Comparison of ENCODE assay signal across 8 cellular contexts in the genomic region with DNA sequence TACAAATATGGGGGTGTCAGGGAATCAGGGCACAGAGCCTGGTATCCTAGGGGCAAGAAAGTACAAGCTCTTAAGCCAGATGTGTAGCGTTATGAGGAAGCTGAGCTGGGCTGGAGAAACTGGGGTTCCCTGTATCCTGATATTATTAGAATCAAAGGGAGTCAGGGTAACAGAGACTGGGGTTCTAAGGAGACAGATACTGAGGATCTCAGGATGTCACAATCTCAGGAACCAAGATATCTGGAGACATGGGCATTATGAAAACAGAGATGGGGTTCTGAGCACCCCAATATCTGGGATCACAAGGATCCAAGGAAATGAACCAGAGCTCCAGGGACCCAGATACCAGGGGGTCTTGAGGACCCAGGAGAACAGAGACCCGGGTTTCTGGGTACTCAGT. TPM values are rescaled to one million over a fixed set of nuclear protein-coding genes. Genes with fewer than 3 reads are reported as not detected.
DNase-seq lines count a peak whose midpoint lies in the region; ATAC-seq and TF ChIP-seq lines count a peak whose summit lies in the region.

No MANE protein-coding gene starts in this region.

- peaks cover 65% of the 10 kb centered on the region for H3K4me1 Mint-ChIP-seq in CD8-positive, alpha-beta T cell (ENCODE audit: low read depth)

- intact Hi-C loops in CD8-positive, alpha-beta T cell (cut with DNase I, micrococcal nuclease) = loop anchor here in 1 of 2 experiments (5.0 kb wide), 1 partner anchor 833 kb away; a partner anchor contains a TSS

- H4K20me1 ChIP-seq in osteoblast (ENCODE audit: insufficient read depth, low read length) = peaks cover 28% of the 10 kb centered on the region

- CTCF ChIA-PET in CD8-positive, alpha-beta T cell (lab: Charles Lee) = interaction anchor here (0.6 to 3.2 kb wide), 4 partner anchors 19 to 33 kb away, joined by 3 to 29 read pairs (median 4); no protein-coding TSS in a partner anchor

- no peaks in the 10 kb centered on the region for H3K9me3 Mint-ChIP-seq in CD8-positive, alpha-beta T cell

- peak overlapping the region; percentile 63 for H3K4me3 ChIP-seq in CD8-positive, alpha-beta T cell (ENCODE audit: low read depth, low read length)
- H3K4me3 ChIP-seq in Peyer's patch (peak overlapping the region; percentile 66 to 82 (median 75)), epithelial cell of esophagus (ENCODE audit: low read length) (peak overlapping the region; percentile 69), osteoblast (ENCODE audit: insufficient read depth, low read length) (peak overlapping the region; percentile 86)

- no peak overlapping the region for H2AFZ ChIP-seq in osteoblast (ENCODE audit: low read length)

- H3K4me2 ChIP-seq in osteoblast (ENCODE audit: insufficient read depth, low read length) = peak overlapping the region; percentile 76

- POLR2A ChIA-PET in CD8-positive, alpha-beta T cell (lab: Charles Lee) = no interaction called here

- TF ChIP-seq CTCF in CD8-positive, alpha-beta T cell (IDR thresholded peaks at IDR 0.05) = no peak
- no peak for TF ChIP-seq CTCF in Peyer's patch (IDR thresholded peaks at IDR 0.05)
- no peak for TF ChIP-seq CTCF in epithelial cell of esophagus (IDR thresholded peaks at IDR 0.05; ENCODE audit: insufficient read depth, low read depth, low read length, missing control alignments)
- TF ChIP-seq CTCF in osteoblast (IDR thresholded peaks at IDR 0.05; ENCODE audit: extremely low read depth, low read depth, low read length) = no peak

- ATAC-seq in CD8-positive, alpha-beta T cell = no peak
- no peak for ATAC-seq in GM21576 (IDR thresholded peaks at IDR 0.05; ENCODE audit: unreplicated experiment)

- no peaks in the 10 kb centered on the region for H3K9me3 ChIP-seq in CD8-positive, alpha-beta T cell (ENCODE audit: low read length)
- H3K9me3 ChIP-seq in Peyer's patch (no peaks in the 10 kb centered on the region), osteoblast (ENCODE audit: low read depth, low read length) (no peaks in the 10 kb centered on the region)

- H3K79me2 ChIP-seq in osteoblast (ENCODE audit: insufficient read depth, low read length) = peaks cover 36% of the 10 kb centered on the region

- peaks cover 23% of the 10 kb centered on the region for H3K36me3 Mint-ChIP-seq in CD8-positive, alpha-beta T cell

- no peaks in the 10 kb centered on the region for H3K27me3 Mint-ChIP-seq in CD8-positive, alpha-beta T cell (ENCODE audit: low read depth)

- no peak for DNase-seq in CD8-positive, alpha-beta T cell
- peak in 1 of 3 donors; percentile 45 for DNase-seq in Peyer's patch
- DNase-seq in epithelial cell of esophagus (ENCODE audit: low read depth) = no peak
- no peak for DNase-seq in osteoblast (ENCODE audit: insufficient read length, low spot score, missing footprints)
- DNase-seq in stimulated activated CD4-positive, alpha-beta T cell treated with anti-CD3 and anti-CD28 coated beads, Interleukin-2, amount 100 ng/mL, for 24 hours = no peak
- no peak for DNase-seq in NCI-H526 (lab: John Stamatoyannopoulos, UW)
- no peak for DNase-seq in NCI-H1092 treated with DMSO at 0.1 percent for 48 hours (lab: John Stamatoyannopoulos, UW)

- H3K36me3 ChIP-seq in CD8-positive, alpha-beta T cell (ENCODE audit: insufficient read depth, low read length) = no peaks in the 10 kb centered on the region
- H3K36me3 ChIP-seq in Peyer's patch = peaks cover 0 to 14% (median 0%) of the 10 kb centered on the region in 3 donors
- H3K36me3 ChIP-seq in osteoblast (ENCODE audit: insufficient read depth, low read length) = peaks cover 28% of the 10 kb centered on the region

- peak overlapping the region; percentile 86 for H3K27ac Mint-ChIP-seq in CD8-positive, alpha-beta T cell

- no peak for TF ChIP-seq POLR2A in Peyer's patch (IDR thresholded peaks at IDR 0.05)

- H3K27ac ChIP-seq in CD8-positive, alpha-beta T cell (ENCODE audit: low read depth, low read length) = peak overlapping the region; percentile 27
- H3K27ac ChIP-seq in Peyer's patch = peak overlapping the region; percentile 80 to 99 (median 94)
- peak overlapping the region; percentile 45 for H3K27ac ChIP-seq in osteoblast (ENCODE audit: low read depth, low read length)

- no peaks in the 10 kb centered on the region for H3K27me3 ChIP-seq in CD8-positive, alpha-beta T cell (ENCODE audit: insufficient read depth, low read length)
- H3K27me3 ChIP-seq in Peyer's patch (no peaks in the 10 kb centered on the region), osteoblast (ENCODE audit: insufficient read depth, low read length) (no peaks in the 10 kb centered on the region)

- H3K4me1 ChIP-seq in CD8-positive, alpha-beta T cell (ENCODE audit: insufficient read depth, low read length) = peaks cover 57% of the 10 kb centered on the region
- H3K4me1 ChIP-seq in Peyer's patch = peaks cover 6 to 61% (median 28%) of the 10 kb centered on the region in 4 donors
- peaks cover 68% of the 10 kb centered on the region for H3K4me1 ChIP-seq in osteoblast (ENCODE audit: insufficient read depth, low read length)

- H3K4me3 Mint-ChIP-seq in CD8-positive, alpha-beta T cell = peak overlapping the region; percentile 82

RNA-seq across cellular contexts. Expression of a gene that starts 0.8 kb away (rescaled TPM):
- 100 to 1,000 TPM; 107 to 116 TPM for total RNA-seq in CD8-positive, alpha-beta T cell
- total RNA-seq in Peyer's patch = 100 to 1,000 TPM in 3 of 4 donors, 10 to 100 TPM in 1; 45.4 to 136 (median 119) TPM
- 6.5 and 7.2 TPM in 2 replicates for total RNA-seq in osteoblast

RNA-seq across cellular contexts. Expression of a gene that starts 28.4 kb away (rescaled TPM):
- total RNA-seq in CD8-positive, alpha-beta T cell = not detected
- 100 to 1,000 TPM in 3 of 4 donors, 10 to 100 TPM in 1; 84.2 to 197 (median 132) TPM for total RNA-seq in Peyer's patch
- total RNA-seq in osteoblast = not detected in 2 replicates

RNA-seq across cellular contexts. Expression of a gene that starts 50.4 kb away (rescaled TPM):
- total RNA-seq in CD8-positive, alpha-beta T cell = not detected
- not detected for total RNA-seq in Peyer's patch
- under 0.01 TPM in 1 of 2 replicates, not detected in the other for total RNA-seq in osteoblast

RNA-seq across cellular contexts. Expression of a gene that starts 59.6 kb away (rescaled TPM):
- total RNA-seq in CD8-positive, alpha-beta T cell = not detected
- total RNA-seq in Peyer's patch = 10 to 100 TPM; 32.2 to 40.2 (median 37.1) TPM
- total RNA-seq in osteoblast = 4.3 and 4.4 TPM in 2 replicates

Comparison
In these comparisons a context has a peak if more than half of its experiments do, and no peak if none do; other contexts are left out.
1. H3K27ac ChIP-seq: peak in every context shown above with its lines; median percentile 94 in Peyer's patch; 45 in osteoblast; 27 in CD8-positive, alpha-beta T cell.
2. RNA of a gene that starts 28.4 kb away (total RNA-seq): 84.2 to 197 TPM in Peyer's patch; not detected in CD8-positive, alpha-beta T cell and not detected in osteoblast; every median in the first group is over 10 times any median in the second.
3. Peak in every context shown above with its lines, with median percentiles within 50 percentile points of each other: H3K4me3 ChIP-seq.